In genomic region chr14:54902521-54903420, GRCh38 we compare ENCODE assay signal across 8 cellular contexts. TPM values are rescaled to one million over a fixed set of nuclear protein-coding genes. Genes with fewer than 3 reads are reported as not detected.
DNase-seq lines count a peak whose midpoint lies in the region; ATAC-seq lines count a peak whose summit lies in the region.

GCH1 (minus strand) TSS chr14:54902826; CDS start chr14:54902663, 163 bp downstream.

- no peak within 1 kb of the TSS for H3K27ac ChIP-seq in mesenchymal stem cell (ENCODE audit: low read length, poor library complexity, severe bottlenecking)

- H3K23ac ChIP-seq in mesenchymal stem cell (ENCODE audit: low read length in 2 of 2): peak within 1 kb of the TSS in 1 of 2 experiments; percentile 35

- DNase-seq in AML-193 (lab: John Stamatoyannopoulos, UW) (peak; percentile 40 to 52), NCI-H345 treated with DMSO at 0.1 percent for 48 hours (lab: John Stamatoyannopoulos, UW; ENCODE audit: unreplicated experiment) (peak; percentile 75), ecto neural progenitor cell (ENCODE audit: low spot score) (peak; percentile 87), mesenchymal stem cell (peak; percentile 79)
- peak; percentile 71 for DNase-seq in activated CD4-positive, alpha-beta T cell treated with anti-CD3 and anti-CD28 coated beads, Interleukin-2, amount 50 U/mL, for 1 hour
- DNase-seq in stimulated activated CD8-positive, alpha-beta memory T cell treated with anti-CD3 and anti-CD28 coated beads, Interleukin-15, amount 100 ng/mL, for 24 hours (ENCODE audit: low read depth): peak; percentile 61

- no peaks in the 10 kb centered on the region for H3K9me3 ChIP-seq in mesenchymal stem cell (ENCODE audit: control insufficient read depth, low read length)

- H3K18ac ChIP-seq in mesenchymal stem cell (ENCODE audit: low read depth in 1 of 2, low read length in 2 of 2): peak within 1 kb of the TSS; percentile 19 to 64

- H2BK120ac ChIP-seq in mesenchymal stem cell (ENCODE audit: low read depth, low read length): peak within 1 kb of the TSS; percentile 85

- H3K4me1 ChIP-seq in mesenchymal stem cell (ENCODE audit: control insufficient read depth, insufficient read depth, low read depth, low read length): peaks cover 16% of the 10 kb centered on the region

- no peak within 1 kb of the TSS for H3K14ac ChIP-seq in mesenchymal stem cell (ENCODE audit: low read length in 2 of 2)

- peak within 1 kb of the TSS; percentile 52 for H2BK15ac ChIP-seq in mesenchymal stem cell (ENCODE audit: low read depth, poor library complexity, severe bottlenecking)

- no peak within 1 kb of the TSS for H3K4ac ChIP-seq in mesenchymal stem cell (ENCODE audit: low read depth in 1 of 2, low read length in 2 of 2)

- H2AFZ ChIP-seq in mesenchymal stem cell (ENCODE audit: low read depth, low read length): peak within 1 kb of the TSS; percentile 46

- peak within 1 kb of the TSS; percentile 98 for H3K4me2 ChIP-seq in mesenchymal stem cell (ENCODE audit: low read length, poor library complexity, severe bottlenecking)

- no peak within 1 kb of the TSS for H4K91ac ChIP-seq in mesenchymal stem cell (ENCODE audit: low read length)

- H3K9ac ChIP-seq in mesenchymal stem cell (ENCODE audit: low read length): peak within 1 kb of the TSS; percentile 83

- no peak within 1 kb of the TSS for H2AK5ac ChIP-seq in mesenchymal stem cell (ENCODE audit: low read length, severe bottlenecking)

- H4K8ac ChIP-seq in mesenchymal stem cell (ENCODE audit: low read length): peak within 1 kb of the TSS; percentile 60

- H3K79me1 ChIP-seq in mesenchymal stem cell (replicated peaks; ENCODE audit: low read length, poor library complexity, severe bottlenecking): no peaks in the 10 kb centered on the region

- no peak within 1 kb of the TSS for H2BK12ac ChIP-seq in mesenchymal stem cell (ENCODE audit: low read length in 2 of 2)

- ATAC-seq in GM19023 (IDR thresholded peaks at IDR 0.05; ENCODE audit: unreplicated experiment): peak; percentile 88
- ATAC-seq in HG03196 (IDR thresholded peaks at IDR 0.05; ENCODE audit: unreplicated experiment): peak; percentile 84

- under 1% methylated on average over 83 of the region's 83 CpGs for WGBS in mesenchymal stem cell

- no peaks in the 10 kb centered on the region for H3K27me3 ChIP-seq in mesenchymal stem cell (ENCODE audit: control insufficient read depth in 1 of 2, insufficient read depth in 1 of 2, low read length in 2 of 2)

- H2BK5ac ChIP-seq in mesenchymal stem cell (ENCODE audit: low read depth, low read length, poor library complexity, severe bottlenecking): no peak within 1 kb of the TSS

- H3K36me3 ChIP-seq in mesenchymal stem cell (ENCODE audit: control insufficient read depth in 1 of 2, insufficient read depth in 2 of 2, low read depth in 1 of 2, low read length in 2 of 2): no peaks in the 10 kb centered on the region

- peak within 1 kb of the TSS; percentile 71 to 90 for H3K4me3 ChIP-seq in mesenchymal stem cell (ENCODE audit: insufficient read depth in 1 of 2, low read depth in 1 of 2, low read length in 2 of 2)

RNA-seq across cellular contexts. Expression of gene GCH1, which starts in this region (rescaled TPM):
- 3.6 TPM for polyA plus RNA-seq in mesenchymal stem cell (2013, experiment 1 of 2)
- 4.0 TPM for polyA plus RNA-seq in mesenchymal stem cell (2013, experiment 2 of 2)
